ENCODE assay signal across 16 cellular contexts in genomic region chr22:46092646-46093410, GRCh38. TPM values are rescaled to one million over a fixed set of nuclear protein-coding genes. Genes with fewer than 3 reads are reported as not detected.
DNase-seq lines count a peak whose midpoint lies in the region; ATAC-seq and TF ChIP-seq lines count a peak whose summit lies in the region.
"Had no signal": no experiment of that assay in that cellular context is flagged by ENCODE, and none has a peak within 500 bp of the region (broad histone marks: within the 10 kb centered on the region; RNA-seq: fewer than 3 reads in every experiment).

No MANE protein-coding gene starts in this region.

- H3K4me1 ChIP-seq in SK-N-SH (ENCODE audit: control insufficient read depth in 1 of 2, insufficient read depth in 2 of 2, low read depth in 1 of 2, low read length in 1 of 2): peaks cover 40 to 93% of the 10 kb centered on the region in 2 experiments
- peaks cover 56% of the 10 kb centered on the region for H3K4me1 ChIP-seq in ovary (ENCODE audit: insufficient read depth)
- H3K4me1 ChIP-seq in transverse colon: peaks cover 19 to 67% (median 43%) of the 10 kb centered on the region in 4 donors

- CTCF ChIA-PET in SK-N-SH (lab: Yijun Ruan, JAX): interaction anchor here (1.3 to 1.7 kb wide), 5 partner anchors 14 to 99 kb away, joined by 3 to 5 read pairs (median 4); no protein-coding TSS in a partner anchor

- peak overlapping the region; percentile 69; the same call in 1 of the 2 replicates for H3K4me2 ChIP-seq in SK-N-SH

- no peak for TF ChIP-seq EP300 in SK-N-SH (IDR thresholded peaks at IDR 0.05; ENCODE audit: borderline replicate concordance in 1 of 2, low read depth in 1 of 2, low read length in 1 of 2)
- no peak for TF ChIP-seq EP300 in ovary (IDR thresholded peaks at IDR 0.05)
- no peak for TF ChIP-seq EP300 in transverse colon (IDR thresholded peaks at IDR 0.05; ENCODE audit: low read depth)

- TF ChIP-seq POLR2A in ovary (IDR thresholded peaks at IDR 0.05) (no peak), transverse colon (IDR thresholded peaks at IDR 0.05) (no peak)

- in situ Hi-C loops in transverse colon (cut with MboI; ENCODE audit: low pct_ligation_motif_present in 1 of 4, low pct_unique_long_range_greater_than_20kb in 1 of 4, low sequenced_read_pairs in 3 of 4): no loop called here

- peaks cover 97% of the 10 kb centered on the region for H4K20me1 ChIP-seq in SK-N-SH (ENCODE audit: insufficient read depth)

- no peak overlapping the region for H2AFZ ChIP-seq in SK-N-SH (ENCODE audit: low read depth)

- DNase-seq in SK-N-SH (no peak), fibroblast of the aortic adventitia (ENCODE audit: low read depth) (peak; percentile 18), ovary (peak in 2 of 5 donors; percentile 32 to 49), transverse colon (no peak), cortex of kidney (lab: John Stamatoyannopoulos, UW) (no peak), inferior parietal cortex (ENCODE audit: extremely low spot score) (no peak)
- DNase-seq: 8988T; activated CD4-positive, alpha-beta T cell treated with anti-CD3 and anti-CD28 coated beads for 48 hours; anterior cingulate cortex; NCI-H1105 treated with DMSO at 0.1 percent for 48 hours; NCI-H446; OCI-M1; stimulated activated naive CD8-positive, alpha-beta T cell treated with anti-CD3 and anti-CD28 coated beads, Interleukin-15, Interleukin-2, amounts not matched to agents 100 U/mL and 50 U/mL, for 24 hours; T-helper 2 cell had no signal

- intact Hi-C loops in ovary (cut with DNase I): no loop called here
- intact Hi-C loops in transverse colon (cut with DNase I; ENCODE audit: low total_unique reads): no loop called here

- ATAC-seq in SK-N-SH treated with all-trans-retinoic acid at 6 μM for 48 hours (no peak), HG02623 (IDR thresholded peaks at IDR 0.05; ENCODE audit: unreplicated experiment) (no peak)
- ATAC-seq: stimulated activated naive CD8-positive, alpha-beta T cell treated with anti-CD3 and anti-CD28 coated beads, Interleukin-15, Interleukin-2, amounts not matched to agents 100 U/mL and 50 U/mL, for 24 hours had no signal

- WGBS in SK-N-SH (ENCODE audit: low lambda C conversion rate): 84% methylated on average over 15 of the region's 21 CpGs
- WGBS in ovary, 3 donors: 16 to 27% (median 17%) methylated on average over 21 of the region's 21 CpGs
- WGBS in transverse colon (ENCODE audit: low coverage in 1 of 2), 2 donors: 73% methylated on average over 21 of the region's 21 CpGs; no CpG with 5 or more reads in 1 of the 2 donors

- H3K9me2 ChIP-seq in SK-N-SH: no peaks in the 10 kb centered on the region

- TF ChIP-seq CTCF in SK-N-SH (IDR thresholded peaks at IDR 0.05) (no peak), fibroblast of the aortic adventitia (IDR thresholded peaks at IDR 0.05; ENCODE audit: insufficient read depth, low read length) (no peak), ovary (IDR thresholded peaks at IDR 0.05) (no peak), transverse colon (IDR thresholded peaks at IDR 0.05) (no peak)

- peak overlapping the region; percentile 51; the same call in 1 of the 2 replicates for H3K9ac ChIP-seq in SK-N-SH

- peaks cover 68 to 81% of the 10 kb centered on the region in 2 experiments for H3K36me3 ChIP-seq in SK-N-SH (replicated peaks in 1 of 2; ENCODE audit: control insufficient read depth in 1 of 2, insufficient read depth in 2 of 2, low read length in 1 of 2)
- no peaks in the 10 kb centered on the region for H3K36me3 ChIP-seq in ovary
- peaks cover 0 to 1% (median 0%) of the 10 kb centered on the region in 4 donors for H3K36me3 ChIP-seq in transverse colon

- H3F3A ChIP-seq in SK-N-SH (replicated peaks; ENCODE audit: insufficient read depth): peaks cover 65% of the 10 kb centered on the region

- POLR2A ChIA-PET in SK-N-SH (lab: Yijun Ruan, JAX): no interaction called here

- no peak overlapping the region for H3K4me3 ChIP-seq in SK-N-SH (ENCODE audit: low read depth in 2 of 2, low read length in 1 of 2)
- H3K4me3 ChIP-seq in fibroblast of the aortic adventitia (ENCODE audit: low read depth, low read length): no peak overlapping the region
- H3K4me3 ChIP-seq in ovary: no peak overlapping the region
- H3K4me3 ChIP-seq in transverse colon: no peak overlapping the region

- peak overlapping the region; percentile 60 to 96; a peak in 3 of 4 replicates for H3K27ac ChIP-seq in SK-N-SH (ENCODE audit: low read depth in 2 of 2, low read length in 1 of 2)
- H3K27ac ChIP-seq in ovary: peak overlapping the region; percentile 59 to 94
- H3K27ac ChIP-seq in transverse colon: peak overlapping the region; percentile 98 to 99 (median 98)

- no peak for TF ChIP-seq RAD21 in SK-N-SH (IDR thresholded peaks at IDR 0.05; ENCODE audit: low read length)

- H3K9me3 ChIP-seq in SK-N-SH (no peaks in the 10 kb centered on the region), ovary (no peaks in the 10 kb centered on the region), transverse colon (no peaks in the 10 kb centered on the region)

- peaks cover 93% of the 10 kb centered on the region for H3K79me2 ChIP-seq in SK-N-SH (ENCODE audit: insufficient read depth)

- no peaks in the 10 kb centered on the region for H3K27me3 ChIP-seq in SK-N-SH (ENCODE audit: insufficient read depth)
- H3K27me3 ChIP-seq in ovary: no peaks in the 10 kb centered on the region
- no peaks in the 10 kb centered on the region for H3K27me3 ChIP-seq in transverse colon

TF ChIP-seq in SK-N-SH, 30 proteins besides CTCF, POLR2A, EP300 and RAD21:
- no peak for TF ChIP-seq FOXJ3 (CRISPR knock-in tag; IDR thresholded peaks at IDR 0.05)
- TF ChIP-seq TAF1 (IDR thresholded peaks at IDR 0.05; ENCODE audit: borderline replicate concordance, low read depth, low read length): no peak
- TF ChIP-seq NFIC (IDR thresholded peaks at IDR 0.05; ENCODE audit: borderline replicate concordance): no peak
- TF ChIP-seq EZH2phosphoT487 (IDR thresholded peaks at IDR 0.05; ENCODE audit: borderline replicate concordance, low read depth): no peak
- TF ChIP-seq POLR2AphosphoS5 (IDR thresholded peaks at IDR 0.05; ENCODE audit: low read depth, low read length): peak; percentile 11; the same call in 1 of the 2 replicates
- TF ChIP-seq MEF2A (IDR thresholded peaks at IDR 0.05; ENCODE audit: borderline replicate concordance, low read depth): no peak
- no peak for TF ChIP-seq YY1 (IDR thresholded peaks at IDR 0.05; ENCODE audit: low read depth)
- TF ChIP-seq ZBTB33 (IDR thresholded peaks at IDR 0.05; ENCODE audit: borderline replicate concordance, low read depth): no peak

TF ChIP-seq in SK-N-SH treated with all-trans-retinoic acid at 6 μM for 48 hours, 23 proteins besides CTCF, POLR2A, EP300 and RAD21:
- TF ChIP-seq GLIS3 (CRISPR knock-in tag; IDR thresholded peaks at IDR 0.05) (no peak), ESRRG (CRISPR knock-in tag; IDR thresholded peaks at IDR 0.05) (no peak), POU6F1 (CRISPR knock-in tag; IDR thresholded peaks at IDR 0.05; ENCODE audit: borderline replicate concordance, low read depth) (no peak), PATZ1 (CRISPR knock-in tag; IDR thresholded peaks at IDR 0.05; ENCODE audit: borderline replicate concordance) (no peak)

RNA-seq across cellular contexts. Expression of gene PPARA, which starts 57.5 kb away (rescaled TPM):
- polyA plus RNA-seq in SK-N-SH (2012; rRNA removed) (4.5 TPM in 2 replicates), ovary (10 to 100 TPM; 12.8 to 16.0 TPM)
- polyA plus RNA-seq in SK-N-SH (2012; cell fraction: cytosol; rRNA removed): 4.1 and 4.4 TPM in 2 replicates
- polyA plus RNA-seq in SK-N-SH (2012; cell fraction: nucleus; rRNA removed): 5.8 and 6.8 TPM in 2 replicates
- total RNA-seq in fibroblast of the aortic adventitia (ENCODE audit: low replicate concordance) (13.4 and 24.4 TPM in 2 replicates), ovary (10 to 100 TPM in 6 of 7 donors, 1 to 10 TPM in 1; 9.7 to 41.0 (median 34.0) TPM), transverse colon (10 to 100 TPM; 52.0 to 88.1 (median 74.7) TPM)
